Comparison of ENCODE assay signal across 10 cellular contexts in the genomic region with DNA sequence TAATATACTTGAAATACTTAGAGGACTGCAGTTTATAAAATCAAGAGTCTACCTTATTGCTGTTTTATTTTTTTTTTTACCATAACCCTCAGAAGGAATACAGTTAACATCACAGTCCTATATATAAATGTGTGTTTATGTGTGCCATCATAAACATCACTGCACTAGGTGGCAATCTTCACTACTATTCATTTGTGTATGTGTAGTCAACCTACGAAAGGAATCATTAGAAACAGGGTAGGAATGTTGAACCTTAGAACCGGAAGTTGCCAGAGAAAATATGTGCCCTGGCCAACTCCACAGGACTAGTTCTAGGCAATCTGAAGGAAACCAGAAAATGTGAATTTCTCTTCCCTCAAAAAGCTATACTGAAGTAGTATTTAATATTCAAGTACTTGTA. TPM values are rescaled to one million over a fixed set of nuclear protein-coding genes. Genes with fewer than 3 reads are reported as not detected.
A peak's percentile ranks its signal among the peaks of the same experiment; 100 is the strongest.
DNase-seq lines count a peak whose midpoint lies in the region; ATAC-seq, FAIRE-seq and TF ChIP-seq lines count a peak whose summit lies in the region.
"Had no signal": no experiment of that assay in that cellular context is flagged by ENCODE, and none has a peak within 500 bp of the region (broad histone marks: within the 10 kb centered on the region; RNA-seq: fewer than 3 reads in every experiment).

No MANE protein-coding gene starts in this region.

- TF ChIP-seq CTCF in epithelial cell of proximal tubule (conservative IDR thresholded peaks at IDR 0.05; ENCODE audit: low read depth, low read length), result peak; percentile 34

- ATAC-seq in HG03175 (IDR thresholded peaks at IDR 0.05; ENCODE audit: unreplicated experiment), result no peak

- no peak overlapping the region for H3K4me3 ChIP-seq in epithelial cell of proximal tubule (ENCODE audit: low read depth, low read length)

- peak; percentile 5 for FAIRE-seq in GM12891 (lab: Jason Lieb, UNC)

- TF ChIP-seq POLR2A in GM12891 (IDR thresholded peaks at IDR 0.05; ENCODE audit: low read depth, low read length), result no peak

- DNase-seq in GM12891 (ENCODE audit: insufficient read length, low spot score) (no peak), OCI-M1 (lab: John Stamatoyannopoulos, UW) (peak; percentile 63), epithelial cell of proximal tubule (ENCODE audit: low read depth) (peak; percentile 78), renal cortical epithelial cell (ENCODE audit: low read depth) (peak; percentile 85), SKM-1 treated with dmso at 0.1 percent for 144 hours (lab: John Stamatoyannopoulos, UW; ENCODE audit: unreplicated experiment) (no peak), NCI-H510A (lab: John Stamatoyannopoulos, UW) (no peak)
- DNase-seq: activated CD8-positive, alpha-beta memory T cell treated with anti-CD3 and anti-CD28 coated beads, Interleukin-2, amount 50 U/mL, for 48 hours; GDM1; T1000 had no signal

TF ChIP-seq in GM12891, 5 proteins besides CTCF, POLR2A, EP300 and RAD21:
- TF ChIP-seq PAX5 (IDR thresholded peaks at IDR 0.05; ENCODE audit: insufficient read depth, low read length, severe bottlenecking) (no peak), POLR2AphosphoS5 (IDR thresholded peaks at IDR 0.05; ENCODE audit: low read depth, low read length) (no peak), TAF1 (IDR thresholded peaks at IDR 0.05; ENCODE audit: low read depth, low read length) (no peak), SPI1 (IDR thresholded peaks at IDR 0.05; ENCODE audit: low read depth, low read length) (no peak), POU2F2 (IDR thresholded peaks at IDR 0.05; ENCODE audit: low read depth, low read length) (no peak)

RNA-seq across cellular contexts. Expression of gene GEN1, which starts 3.4 kb away (rescaled TPM):
- polyA plus RNA-seq in GM12891 (2012; ENCODE audit: low read depth, missing spikeins), result 8.2 TPM
- total RNA-seq in epithelial cell of proximal tubule (12.7 and 15.6 TPM in 2 replicates), renal cortical epithelial cell (11.7 and 16.1 TPM in 2 replicates)

RNA-seq across cellular contexts. Expression of gene SMC6, which starts 3.7 kb away (rescaled TPM):
- polyA plus RNA-seq in GM12891 (2012; ENCODE audit: low read depth, missing spikeins), result 15.9 TPM
- total RNA-seq in epithelial cell of proximal tubule, result 21.4 and 24.2 TPM in 2 replicates
- total RNA-seq in renal cortical epithelial cell, result 22.2 and 33.8 TPM in 2 replicates

RNA-seq across cellular contexts. Expression of gene MSGN1, which starts 58.9 kb away (rescaled TPM):
- not detected for polyA plus RNA-seq in GM12891 (2012; ENCODE audit: low read depth, missing spikeins)
- total RNA-seq in epithelial cell of proximal tubule, result not detected in 2 replicates
- total RNA-seq in renal cortical epithelial cell, result not detected in 2 replicates

Comparison
In these comparisons a context has a peak if more than half of its experiments do, and no peak if none do; other contexts are left out.
1. DNase-seq: peak in OCI-M1 (single experiment), epithelial cell of proximal tubule (single experiment) and renal cortical epithelial cell (single experiment); none in GM12891 (single experiment), SKM-1 treated with dmso at 0.1 percent for 144 hours (single experiment) and NCI-H510A (single experiment).